18 cellular contexts compared by ENCODE assay signal in genomic region chr11:18599739-18600230, GRCh38. TPM values are rescaled to one million over a fixed set of nuclear protein-coding genes. Genes with fewer than 3 reads are reported as not detected.
DNase-seq lines count a peak whose midpoint lies in the region; ATAC-seq and TF ChIP-seq lines count a peak whose summit lies in the region.
"Had no signal": no experiment of that assay in that cellular context is flagged by ENCODE, and none has a peak within 500 bp of the region (broad histone marks: within the 10 kb centered on the region; RNA-seq: fewer than 3 reads in every experiment).

TSS of gene MISFA (plus strand) at chr11:18599789. CDS start at chr11:18599929, 140 bp downstream.

- H3K4me1 Mint-ChIP-seq in glutamatergic neuron (ENCODE audit: low read depth, unreplicated experiment): peaks cover 8% of the 10 kb centered on the region

- no peaks in the 10 kb centered on the region for H3K9me3 ChIP-seq in right atrium auricular region
- H3K9me3 ChIP-seq in testis: no peaks in the 10 kb centered on the region
- no peaks in the 10 kb centered on the region for H3K9me3 ChIP-seq in prostate gland
- H3K9me3 ChIP-seq: BLaER1 treated with 17β-estradiol and CSF1 and Interleukin-3, amounts not matched to agents 10 nM and 100 nM; Peyer's patch had no signal

- WGBS in testis, 2 donors: 88 to 94% methylated on average over 7 of the region's 7 CpGs
- WGBS in prostate gland: 88% methylated on average over 7 of the region's 7 CpGs

- peak within 1 kb of the TSS; percentile 29 for H3K27ac Mint-ChIP-seq in glutamatergic neuron (ENCODE audit: unreplicated experiment)

- peaks cover 0 to 14% of the 10 kb centered on the region in 2 donors for H3K4me1 ChIP-seq in right atrium auricular region
- H3K4me1 ChIP-seq in testis: no peaks in the 10 kb centered on the region
- no peaks in the 10 kb centered on the region for H3K4me1 ChIP-seq in prostate gland (replicated peaks)
- H3K4me1 ChIP-seq: BLaER1 treated with 17β-estradiol and CSF1 and Interleukin-3, amounts not matched to agents 10 nM and 100 nM; Peyer's patch had no signal

- H3K27me3 ChIP-seq in right atrium auricular region (no peaks in the 10 kb centered on the region), testis (no peaks in the 10 kb centered on the region), prostate gland (replicated peaks; ENCODE audit: insufficient read depth) (no peaks in the 10 kb centered on the region)
- H3K27me3 ChIP-seq: BLaER1 treated with 17β-estradiol and CSF1 and Interleukin-3, amounts not matched to agents 10 nM and 100 nM; Peyer's patch had no signal

- no peaks in the 10 kb centered on the region for H3K27me3 Mint-ChIP-seq in glutamatergic neuron (ENCODE audit: unreplicated experiment)

- DNase-seq in Right ventricle myocardium superior (no peak), right atrium auricular region (ENCODE audit: low spot score) (no peak), LHCN-M2 (ENCODE audit: low read depth) (peak; percentile 19), glutamatergic neuron (no peak), testis (no peak), prostate gland (ENCODE audit: low spot score) (no peak), SW 1271 (lab: John Stamatoyannopoulos, UW) (no peak)
- DNase-seq: GOT3, NCI-H1048, NCI-H146, NCI-H2081 treated with DMSO at 0.1 percent for 48 hours, NCI-H2227 treated with DMSO at 0.1 percent for 48 hours, NCI-H524, Peyer's patch, SHP77 had no signal

- TF ChIP-seq POLR2A in testis (IDR thresholded peaks at IDR 0.05) (no peak), prostate gland (IDR thresholded peaks at IDR 0.05) (no peak)

- H3K27ac ChIP-seq in right atrium auricular region (peak within 1 kb of the TSS in 1 of 2 donors; percentile 69), testis (no peak within 1 kb of the TSS), prostate gland (no peak within 1 kb of the TSS)
- H3K27ac ChIP-seq: BLaER1 treated with 17β-estradiol and CSF1 and Interleukin-3, amounts not matched to agents 10 nM and 100 nM; KMS-11; Peyer's patch had no signal

- no peak within 1 kb of the TSS for H3K4me3 Mint-ChIP-seq in glutamatergic neuron (ENCODE audit: unreplicated experiment)

- intact Hi-C loops in Right ventricle myocardium superior (cut with DNase I): no loop called here
- intact Hi-C loops in testis (cut with DNase I; ENCODE audit: low total_unique reads): no loop called here
- intact Hi-C loops in prostate gland (cut with DNase I): no loop called here

- no peak for ATAC-seq in Right ventricle myocardium superior (ENCODE audit: poor library complexity)
- ATAC-seq: HepG2 had no signal

- no peak within 1 kb of the TSS for H3K4me3 ChIP-seq in right atrium auricular region
- no peak within 1 kb of the TSS for H3K4me3 ChIP-seq in testis
- no peak within 1 kb of the TSS for H3K4me3 ChIP-seq in prostate gland
- H3K4me3 ChIP-seq: BLaER1 treated with 17β-estradiol and CSF1 and Interleukin-3, amounts not matched to agents 10 nM and 100 nM; Peyer's patch had no signal

- H3K36me3 ChIP-seq in right atrium auricular region (peaks cover 13% of the 10 kb centered on the region), testis (ENCODE audit: low read depth, missing control alignments) (no peaks in the 10 kb centered on the region), prostate gland (no peaks in the 10 kb centered on the region)
- H3K36me3 ChIP-seq: Peyer's patch had no signal

- TF ChIP-seq CTCF in right atrium auricular region (IDR thresholded peaks at IDR 0.05) (no peak), glutamatergic neuron (IDR thresholded peaks at IDR 0.05; ENCODE audit: partially characterized antibody, unreplicated experiment) (no peak), testis (IDR thresholded peaks at IDR 0.05) (no peak), prostate gland (IDR thresholded peaks at IDR 0.05) (no peak)

- H3K36me3 Mint-ChIP-seq in glutamatergic neuron (ENCODE audit: unreplicated experiment): peaks cover 4% of the 10 kb centered on the region

- peaks cover 2% of the 10 kb centered on the region for H3K9me3 Mint-ChIP-seq in glutamatergic neuron (ENCODE audit: unreplicated experiment)

RNA-seq across cellular contexts. Expression of gene MISFA, which starts in this region (rescaled TPM):
- total RNA-seq in Right ventricle myocardium superior (13.3 TPM), right atrium auricular region (1 to 10 TPM; 1.3 to 8.3 TPM), LHCN-M2 (2014; rRNA removed) (0.06 and 3.7 TPM in 2 replicates), glutamatergic neuron (ENCODE audit: unreplicated experiment) (1.7 TPM), testis (100 to 1,000 TPM in 1 of 2 donors, 10 to 100 TPM in 1; 72.3 to 202 TPM), prostate gland (1 to 10 TPM in 1 of 2 donors, under 1 TPM in 1; 0.82 to 7.3 TPM)
- 2.1 TPM for polyA plus RNA-seq in LHCN-M2 (2012)
- polyA plus RNA-seq in testis (ENCODE audit: insufficient read depth, low read depth, low replicate concordance): 483 TPM
- total RNA-seq: Peyer's patch had no signal
